Comparison of ENCODE assay signal across 15 cellular contexts in the genomic region with DNA sequence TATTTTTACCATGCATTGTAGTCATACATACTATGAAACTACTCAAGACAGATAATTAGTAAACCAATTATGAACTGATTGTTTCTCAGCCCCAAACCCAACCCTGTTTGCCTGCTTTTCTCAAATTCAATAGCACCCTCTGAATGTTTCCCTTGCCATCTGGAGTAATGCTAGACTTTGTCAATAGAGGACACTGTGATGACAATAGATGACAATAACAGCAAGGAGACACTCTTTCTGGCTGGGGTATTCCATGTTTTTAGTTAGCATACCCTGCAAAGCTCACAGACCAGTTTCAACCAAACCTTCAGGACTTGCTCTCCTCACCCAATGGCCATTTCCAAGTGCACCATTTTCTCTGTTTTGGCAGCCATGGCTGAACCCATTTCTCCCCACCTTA.
DNase-seq lines count a peak whose midpoint lies in the region; ATAC-seq and TF ChIP-seq lines count a peak whose summit lies in the region.
"Had no signal": no experiment of that assay in that cellular context is flagged by ENCODE, and none has a peak within 500 bp of the region (broad histone marks: within the 10 kb centered on the region; RNA-seq: fewer than 3 reads in every experiment).

No MANE protein-coding gene starts in this region.

- TF ChIP-seq CTCF in epithelial cell of esophagus (IDR thresholded peaks at IDR 0.05; ENCODE audit: insufficient read depth, low read depth, low read length, missing control alignments): peak; percentile 8

- H4K8ac ChIP-seq in trophoblast cell (ENCODE audit: low read depth, low read length): no peak overlapping the region

- no peaks in the 10 kb centered on the region for H3K79me2 ChIP-seq in trophoblast cell (ENCODE audit: control insufficient read depth, insufficient read depth, low read length, poor library complexity)

- H3K9ac ChIP-seq in trophoblast cell (ENCODE audit: low read length): no peak overlapping the region

- H3K27me3 ChIP-seq in trophoblast cell (ENCODE audit: insufficient read depth, low read length): no peaks in the 10 kb centered on the region
- H3K27me3 ChIP-seq: BE2C had no signal

- DNase-seq in NCI-H748 (lab: John Stamatoyannopoulos, UW; ENCODE audit: unreplicated experiment) (peak; percentile 64), NCI-H748 treated with DMSO at 0.1 percent for 48 hours (lab: John Stamatoyannopoulos, UW) (no peak), OCI-M1 (lab: John Stamatoyannopoulos, UW) (peak; percentile 77), epithelial cell of esophagus (ENCODE audit: low read depth) (no peak), trophoblast cell (no peak), SHP77 (lab: John Stamatoyannopoulos, UW) (no peak)
- DNase-seq: BE2C; CD4-positive, alpha-beta memory T cell; DND-41; GDM1; HCEC 1CT; HFFc6 had no signal

- no peak overlapping the region for H2BK5ac ChIP-seq in trophoblast cell (ENCODE audit: low read depth, low read length, poor library complexity)

- H3K18ac ChIP-seq in trophoblast cell (ENCODE audit: low read length): no peak overlapping the region

- H2BK120ac ChIP-seq in trophoblast cell (ENCODE audit: insufficient read depth, low read length, poor library complexity): no peak overlapping the region

- peaks cover 2% of the 10 kb centered on the region for H3K9me3 ChIP-seq in trophoblast cell (ENCODE audit: insufficient read depth, low read depth, low read length)
- H3K9me3 ChIP-seq: BE2C had no signal

- H2AK5ac ChIP-seq in trophoblast cell (ENCODE audit: low read length): no peak overlapping the region

- no peaks in the 10 kb centered on the region for H3K36me3 ChIP-seq in trophoblast cell (ENCODE audit: control insufficient read depth in 1 of 2, insufficient read depth in 2 of 2, low read length in 2 of 2)
- H3K36me3 ChIP-seq: BE2C had no signal

- H3K4me2 ChIP-seq in trophoblast cell (ENCODE audit: low read length): no peak overlapping the region

- no peak overlapping the region for H2AFZ ChIP-seq in trophoblast cell (ENCODE audit: insufficient read depth, low read length, poor library complexity)

- H3K14ac ChIP-seq in trophoblast cell (ENCODE audit: low read length): no peak overlapping the region

- no peak overlapping the region for H3K4me3 ChIP-seq in epithelial cell of esophagus (ENCODE audit: low read length)
- peak overlapping the region; percentile 37 for H3K4me3 ChIP-seq in trophoblast cell (ENCODE audit: low read depth, low read length)

- no peak overlapping the region for H4K91ac ChIP-seq in trophoblast cell (ENCODE audit: low read depth, low read length)

- H3K4ac ChIP-seq in trophoblast cell (ENCODE audit: low read depth, low read length): no peak overlapping the region

- no peaks in the 10 kb centered on the region for H3K79me1 ChIP-seq in trophoblast cell (ENCODE audit: low read length)

- no peaks in the 10 kb centered on the region for H3K4me1 ChIP-seq in trophoblast cell (ENCODE audit: control insufficient read depth in 1 of 2, insufficient read depth in 2 of 2, low read length in 2 of 2)
- H3K4me1 ChIP-seq: BE2C had no signal

- no peak overlapping the region for H3K27ac ChIP-seq in trophoblast cell (ENCODE audit: low read depth, low read length)
- H3K27ac ChIP-seq: C4-2B, HL-60 had no signal

- no peak for ATAC-seq in GM18861 (IDR thresholded peaks at IDR 0.05; ENCODE audit: unreplicated experiment)

- no peak overlapping the region for H4K12ac ChIP-seq in trophoblast cell (ENCODE audit: low read depth, low read length)

- H3K23ac ChIP-seq in trophoblast cell (ENCODE audit: low read length): no peak overlapping the region

- no peak overlapping the region for H2BK12ac ChIP-seq in trophoblast cell (ENCODE audit: low read length)

Comparison
In these comparisons a context has a peak if more than half of its experiments do, and no peak if none do; other contexts are left out.
1. DNase-seq: peak in NCI-H748 (single experiment) and OCI-M1 (single experiment); none in NCI-H748 treated with DMSO at 0.1 percent for 48 hours (single experiment), epithelial cell of esophagus (single experiment), trophoblast cell (0 of 2) and SHP77 (0 of 2).